Comparison of ENCODE assay signal across 21 cellular contexts in the genomic region with DNA sequence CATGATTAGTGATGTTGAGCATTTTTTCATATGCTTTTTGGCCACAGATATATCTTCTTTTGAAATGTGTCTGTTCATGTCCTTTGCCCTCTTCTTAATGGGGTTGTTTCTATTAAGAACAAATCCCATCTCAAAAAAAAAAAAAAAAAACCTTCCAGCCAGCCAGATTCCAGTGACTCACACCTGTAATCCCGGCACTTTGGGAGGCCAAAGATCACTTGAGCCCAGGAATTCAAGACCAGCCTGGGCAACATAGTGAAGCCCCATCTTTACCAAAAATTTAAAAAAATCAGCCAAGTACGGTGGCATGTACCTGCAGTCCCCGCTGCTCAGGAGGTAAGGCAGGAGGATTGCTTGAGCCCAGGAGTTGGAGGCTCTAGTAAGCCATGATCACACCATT. TPM values are rescaled to one million over a fixed set of nuclear protein-coding genes. Genes with fewer than 3 reads are reported as not detected.
A peak's percentile ranks its signal among the peaks of the same experiment; 100 is the strongest.
DNase-seq lines count a peak whose midpoint lies in the region; ATAC-seq and TF ChIP-seq lines count a peak whose summit lies in the region.
"Had no signal": no experiment of that assay in that cellular context is flagged by ENCODE, and none has a peak within 500 bp of the region (broad histone marks: within the 10 kb centered on the region; RNA-seq: fewer than 3 reads in every experiment).

No MANE protein-coding gene starts in this region.

- H4K91ac ChIP-seq in mesenchymal stem cell (ENCODE audit: low read length): no peak overlapping the region

- CTCF ChIA-PET in WTC11 (lab: Charles Lee): interaction anchor here (2.0 kb wide), 1 partner anchor 39 kb away, joined by 11 read pairs; no protein-coding TSS in a partner anchor

- H3K79me2 ChIP-seq in hepatocyte: peaks cover 99% of the 10 kb centered on the region

- H3K4ac ChIP-seq in mesenchymal stem cell (ENCODE audit: low read depth in 1 of 2, low read length in 2 of 2): no peak overlapping the region

- H3K9me2 ChIP-seq in hepatocyte (replicated peaks; ENCODE audit: insufficient read depth): no peaks in the 10 kb centered on the region

- H3K14ac ChIP-seq in mesenchymal stem cell (ENCODE audit: low read length in 2 of 2): no peak overlapping the region

- peaks cover 7% of the 10 kb centered on the region for H3K36me3 Mint-ChIP-seq in activated naive CD4-positive, alpha-beta T cell treated with anti-CD3 and anti-CD28 coated beads, Interleukin-2, amount 50 U/mL, for 24 hours
- peaks cover 3% of the 10 kb centered on the region; the same call in 1 of the 2 replicates for H3K36me3 Mint-ChIP-seq in WTC11

- no peaks in the 10 kb centered on the region for H3K27me3 Mint-ChIP-seq in activated naive CD4-positive, alpha-beta T cell treated with anti-CD3 and anti-CD28 coated beads, Interleukin-2, amount 50 U/mL, for 24 hours
- H3K27me3 Mint-ChIP-seq in WTC11 (ENCODE audit: low read depth): no peaks in the 10 kb centered on the region

- H3K4me1 Mint-ChIP-seq in activated naive CD4-positive, alpha-beta T cell treated with anti-CD3 and anti-CD28 coated beads, Interleukin-2, amount 50 U/mL, for 24 hours: peaks cover 70% of the 10 kb centered on the region
- peaks cover 64% of the 10 kb centered on the region for H3K4me1 Mint-ChIP-seq in WTC11

- no peaks in the 10 kb centered on the region for H3K36me3 ChIP-seq in hepatocyte (replicated peaks; ENCODE audit: insufficient read depth, low read depth)
- H3K36me3 ChIP-seq in mesenchymal stem cell (ENCODE audit: control insufficient read depth in 1 of 2, insufficient read depth in 2 of 2, low read depth in 1 of 2, low read length in 2 of 2): no peaks in the 10 kb centered on the region
- H3K36me3 ChIP-seq: prostate gland, thoracic aorta had no signal

- H4K8ac ChIP-seq in mesenchymal stem cell (ENCODE audit: low read length): no peak overlapping the region

- DNase-seq in activated naive CD4-positive, alpha-beta T cell treated with anti-CD3 and anti-CD28 coated beads, Interleukin-2, amount 50 U/mL, for 16 hours: no peak
- DNase-seq in WTC11 (ENCODE audit: low spot score): no peak
- DNase-seq in hepatocyte (ENCODE audit: low spot score): no peak
- no peak for DNase-seq in NCI-H524 (lab: John Stamatoyannopoulos, UW)
- no peak for DNase-seq in middle frontal gyrus (ENCODE audit: extremely low spot score, low spot score)
- no peak for DNase-seq in mesenchymal stem cell
- DNase-seq: effector CD4-positive, alpha-beta T cell; GOT3; NCI-H1105 treated with DMSO at 0.1 percent for 48 hours; NCI-H2171; nephron progenitor cell; OCI-M1 had no signal

- H2AK5ac ChIP-seq in mesenchymal stem cell (ENCODE audit: low read length, severe bottlenecking): no peak overlapping the region

- H3K27ac Mint-ChIP-seq in activated naive CD4-positive, alpha-beta T cell treated with anti-CD3 and anti-CD28 coated beads, Interleukin-2, amount 50 U/mL, for 24 hours: peak overlapping the region; percentile 15
- H3K27ac Mint-ChIP-seq in WTC11: peak overlapping the region; percentile 43
- H3K27ac Mint-ChIP-seq: activated T-helper 1 cell treated with anti-CD3 and anti-CD28 coated beads, Interleukin-12 subunit alpha, Interleukin-12 subunit beta, Interleukin-2, Interleukin-4 antibody, amounts not matched to agents 30 ng/mL and 10 ng/mL and 1 ng/mL, durations not matched to agents 14 hours and 24 hours and 36 hours; nephron progenitor cell had no signal

- 70% methylated on average over 3 of the region's 3 CpGs for WGBS in hepatocyte (ENCODE audit: low lambda C conversion rate, missing lambda C conversion rate)
- 74% methylated on average over 3 of the region's 3 CpGs for WGBS in mesenchymal stem cell

- H3K9ac ChIP-seq in mesenchymal stem cell (ENCODE audit: low read length): no peak overlapping the region
- H3K9ac ChIP-seq: BLaER1 treated with 17β-estradiol and CSF1 and Interleukin-3, amounts not matched to agents 10 nM and 100 nM had no signal

- no peak overlapping the region for H2BK15ac ChIP-seq in mesenchymal stem cell (ENCODE audit: low read depth, poor library complexity, severe bottlenecking)

- H3K27ac ChIP-seq in hepatocyte (no peak overlapping the region), mesenchymal stem cell (ENCODE audit: low read length, poor library complexity, severe bottlenecking) (no peak overlapping the region)
- H3K27ac ChIP-seq: BLaER1 treated with 17β-estradiol and CSF1 and Interleukin-3, amounts not matched to agents 10 nM and 100 nM; HL-60; prostate gland; thoracic aorta had no signal

- no peak overlapping the region for H2BK12ac ChIP-seq in mesenchymal stem cell (ENCODE audit: low read length in 2 of 2)

- H3K18ac ChIP-seq in mesenchymal stem cell (ENCODE audit: low read depth in 1 of 2, low read length in 2 of 2): no peak overlapping the region

- peaks cover 21% of the 10 kb centered on the region for H3K79me1 ChIP-seq in mesenchymal stem cell (replicated peaks; ENCODE audit: low read length, poor library complexity, severe bottlenecking)

- H2AFZ ChIP-seq in hepatocyte (no peak overlapping the region), mesenchymal stem cell (ENCODE audit: low read depth, low read length) (no peak overlapping the region)

- H3K9me3 ChIP-seq in hepatocyte (ENCODE audit: low read depth) (no peaks in the 10 kb centered on the region), mesenchymal stem cell (ENCODE audit: control insufficient read depth, low read length) (no peaks in the 10 kb centered on the region)
- H3K9me3 ChIP-seq: prostate gland, thoracic aorta had no signal

- peaks cover 15% of the 10 kb centered on the region for H4K20me1 ChIP-seq in hepatocyte (ENCODE audit: insufficient read depth, poor library complexity, severe bottlenecking)

- no peaks in the 10 kb centered on the region for H3K27me3 ChIP-seq in hepatocyte
- H3K27me3 ChIP-seq in mesenchymal stem cell (ENCODE audit: control insufficient read depth in 1 of 2, insufficient read depth in 1 of 2, low read length in 2 of 2): no peaks in the 10 kb centered on the region
- H3K27me3 ChIP-seq: BLaER1 treated with 17β-estradiol and CSF1 and Interleukin-3, amounts not matched to agents 10 nM and 100 nM had no signal

- TF ChIP-seq CTCF in WTC11 (IDR thresholded peaks at IDR 0.05) (no peak), hepatocyte (IDR thresholded peaks at IDR 0.05; ENCODE audit: poor library complexity) (no peak)

- no peak overlapping the region for H2BK120ac ChIP-seq in mesenchymal stem cell (ENCODE audit: low read depth, low read length)

- H3K4me3 ChIP-seq in hepatocyte (no peak overlapping the region), mesenchymal stem cell (ENCODE audit: insufficient read depth in 1 of 2, low read depth in 1 of 2, low read length in 2 of 2) (no peak overlapping the region)
- H3K4me3 ChIP-seq: BLaER1 treated with 17β-estradiol and CSF1 and Interleukin-3, amounts not matched to agents 10 nM and 100 nM; K562; prostate gland had no signal

- H3K4me2 ChIP-seq in hepatocyte: peak overlapping the region; percentile 88
- no peak overlapping the region for H3K4me2 ChIP-seq in mesenchymal stem cell (ENCODE audit: low read length, poor library complexity, severe bottlenecking)
- H3K4me2 ChIP-seq: BLaER1 treated with 17β-estradiol and CSF1 and Interleukin-3, amounts not matched to agents 10 nM and 100 nM had no signal

- no peak overlapping the region for H3K23ac ChIP-seq in mesenchymal stem cell (ENCODE audit: low read length in 2 of 2)

- ATAC-seq in WTC11 (no peak), HG03159 (IDR thresholded peaks at IDR 0.05; ENCODE audit: unreplicated experiment) (no peak)
- ATAC-seq: K562 had no signal

- H2BK5ac ChIP-seq in mesenchymal stem cell (ENCODE audit: low read depth, low read length, poor library complexity, severe bottlenecking): no peak overlapping the region

- no peak overlapping the region for H3K4me3 Mint-ChIP-seq in activated naive CD4-positive, alpha-beta T cell treated with anti-CD3 and anti-CD28 coated beads, Interleukin-2, amount 50 U/mL, for 24 hours
- no peak overlapping the region for H3K4me3 Mint-ChIP-seq in WTC11
- H3K4me3 Mint-ChIP-seq: activated T-helper 1 cell treated with anti-CD3 and anti-CD28 coated beads, Interleukin-12 subunit alpha, Interleukin-12 subunit beta, Interleukin-2, Interleukin-4 antibody, amounts not matched to agents 30 ng/mL and 10 ng/mL and 1 ng/mL, durations not matched to agents 14 hours and 24 hours and 36 hours; mesothelial cell of epicardium; nephron progenitor cell had no signal

- H3K9me3 Mint-ChIP-seq in activated naive CD4-positive, alpha-beta T cell treated with anti-CD3 and anti-CD28 coated beads, Interleukin-2, amount 50 U/mL, for 24 hours: no peaks in the 10 kb centered on the region
- peaks cover 1% of the 10 kb centered on the region; the same call in 1 of the 2 replicates for H3K9me3 Mint-ChIP-seq in WTC11
- H3K9me3 Mint-ChIP-seq: activated T-helper 1 cell treated with anti-CD3 and anti-CD28 coated beads, Interleukin-12 subunit alpha, Interleukin-12 subunit beta, Interleukin-2, Interleukin-4 antibody, amounts not matched to agents 30 ng/mL and 10 ng/mL and 1 ng/mL, durations not matched to agents 14 hours and 24 hours and 36 hours; mesothelial cell of epicardium had no signal

- POLR2A ChIA-PET in WTC11 (lab: Charles Lee): no interaction called here

- H3K4me1 ChIP-seq in hepatocyte (ENCODE audit: insufficient read depth) (peaks cover 28% of the 10 kb centered on the region), mesenchymal stem cell (ENCODE audit: control insufficient read depth, insufficient read depth, low read depth, low read length) (peaks cover 9% of the 10 kb centered on the region)

TF ChIP-seq in WTC11, 78 proteins besides CTCF, POLR2A, EP300 and RAD21 (continues in another document):
- no peak for TF ChIP-seq SOX15 (CRISPR knock-in tag; IDR thresholded peaks at IDR 0.05)
- no peak for TF ChIP-seq NR1H2 (CRISPR knock-in tag; IDR thresholded peaks at IDR 0.05)
- no peak for TF ChIP-seq HMGA2 (CRISPR knock-in tag; IDR thresholded peaks at IDR 0.05)
- TF ChIP-seq NFATC4 (CRISPR knock-in tag; IDR thresholded peaks at IDR 0.05): no peak
- no peak for TF ChIP-seq MXD4 (CRISPR knock-in tag; IDR thresholded peaks at IDR 0.05; ENCODE audit: borderline replicate concordance)

RNA-seq across cellular contexts. Expression of a gene that starts 5.1 kb away (rescaled TPM):
- 5.7 to 7.5 TPM (median 6.5 TPM) in 3 replicates for total RNA-seq in WTC11 (2021)
- 13.5 and 16.2 TPM in 2 replicates for total RNA-seq in hepatocyte
- 4.5 and 6.9 TPM in 2 replicates for polyA plus RNA-seq in hepatocyte
- 4.6 TPM for polyA plus RNA-seq in mesenchymal stem cell (2013, experiment 1 of 2)
- polyA plus RNA-seq in mesenchymal stem cell (2013, experiment 2 of 2): 5.2 TPM
